ENCODE assay signal across 8 cellular contexts in genomic region chr19:35718345-35719041, GRCh38. TPM values are rescaled to one million over a fixed set of nuclear protein-coding genes. Genes with fewer than 3 reads are reported as not detected.
DNase-seq lines count a peak whose midpoint lies in the region; ATAC-seq, FAIRE-seq and TF ChIP-seq lines count a peak whose summit lies in the region.

No MANE protein-coding gene starts in this region.

- 0 out of 2 replicates have a peak, but pooled peaks cover 11% of the 10 kb centered on the region for H4K20me1 ChIP-seq in K562 (replicated peaks; ENCODE audit: control insufficient read depth, insufficient read depth, low read length)

- DNase-seq in CD14-positive monocyte (ENCODE audit: low spot score) (no peak), H54 (ENCODE audit: insufficient read length, low spot score) (peak; percentile 67), T-cell (peak in 24 of 34 experiments; percentile 12 to 54 (median 34)), K562 (ENCODE audit: extremely low read depth in 1 of 4, low spot score in 3 of 4) (peak in 2 of 4 experiments; percentile 27 to 30), kidney (peak; percentile 90)
- peak; percentile 60 for DNase-seq in stimulated activated CD4-positive, alpha-beta T cell treated with anti-CD3 and anti-CD28 coated beads, Interleukin-4, amount 100 ng/mL, for 24 hours

- H3K4me2 ChIP-seq in K562 (ENCODE audit: insufficient read depth, low read length) = peak overlapping the region; percentile 90

- no peaks in the 10 kb centered on the region for H3K9me3 Mint-ChIP-seq in CD14-positive monocyte
- no peaks in the 10 kb centered on the region for H3K9me3 Mint-ChIP-seq in T-cell

- FAIRE-seq in H54 (lab: Jason Lieb, UNC) = no peak
- FAIRE-seq in K562 (lab: Jason Lieb, UNC) = no peak
- FAIRE-seq in kidney (lab: Jason Lieb, UNC) = no peak

- peaks cover 0 to 13% of the 10 kb centered on the region in 2 experiments; a peak in 3 of 5 replicates for H3K27me3 ChIP-seq in K562 (ENCODE audit: control insufficient read depth in 2 of 2, insufficient read depth in 2 of 2, low read length in 2 of 2)

- H3K4me3 ChIP-seq in K562 (peak overlapping the region; percentile 96), kidney (ENCODE audit: low read length in 2 of 2) (peak overlapping the region; percentile 66 to 81)

- H3K27me3 Mint-ChIP-seq in CD14-positive monocyte (ENCODE audit: low read depth in 3 of 3) = peaks cover 1 to 6% (median 4%) of the 10 kb centered on the region in 3 donors
- no peaks in the 10 kb centered on the region for H3K27me3 Mint-ChIP-seq in T-cell

- POLR2A ChIA-PET in T-cell (lab: Charles Lee) (interaction anchor here in 1 of 2 donors (1.1 kb wide), 1 partner anchor 30 kb away, joined by 4 read pairs; the partner anchor contains the start of gene LIN37), K562 (lab: Yijun Ruan, JAX) (interaction anchor here (0.6 to 1.9 kb wide), 9 partner anchors 10 to 403 kb away, joined by 3 to 12 read pairs (median 4); partner anchors contain the start of gene HAUS5)

- intact Hi-C loops in CD14-positive monocyte (cut with micrococcal nuclease) (loop anchor here in 1 of 2 donors (5.0 kb wide), 2 partner anchors 91 to 171 kb away; partner anchors contain the start of genes RBM42 and TMEM147), K562 (cut with micrococcal nuclease) (no loop called here), kidney (cut with DNase I) (no loop called here)

- ATAC-seq in T-cell (replicated peaks in 1 of 4) = peak in 3 of 4 experiments; percentile 2 to 5 (median 3)
- ATAC-seq in K562 = no peak
- no peak for ATAC-seq in GM21526 (IDR thresholded peaks at IDR 0.05; ENCODE audit: low FRiP score, unreplicated experiment)
- no peak for ATAC-seq in HG03439 (IDR thresholded peaks at IDR 0.05; ENCODE audit: unreplicated experiment)

- TF ChIP-seq POLR2A in H54 (IDR thresholded peaks at IDR 0.05; ENCODE audit: low read depth, low read length) (no peak), K562 (conservative IDR thresholded peaks at IDR 0.05) (no peak)

- BruUV-seq in K562 (replicated peaks; lab: Mats Ljungman, UMichigan) = TSS peak; percentile 61

- peaks cover 33% of the 10 kb centered on the region for H3K79me2 ChIP-seq in K562 (ENCODE audit: control insufficient read depth, insufficient read depth, low read length)

- no peaks in the 10 kb centered on the region for H3K9me3 ChIP-seq in K562 (replicated peaks; ENCODE audit: control insufficient read depth, insufficient read depth, low read depth, low read length)
- no peaks in the 10 kb centered on the region for H3K9me3 ChIP-seq in kidney (ENCODE audit: control insufficient read depth in 1 of 2, low read length in 2 of 2)

- H3K9me1 ChIP-seq in K562 (ENCODE audit: control insufficient read depth, insufficient read depth, low read length) = no peaks in the 10 kb centered on the region

- TF ChIP-seq EP300 in K562 (IDR thresholded peaks at IDR 0.05; ENCODE audit: low read length) = no peak

- peak overlapping the region; percentile 85 to 98 for H3K9ac ChIP-seq in K562 (ENCODE audit: insufficient read depth in 1 of 2, low read depth in 2 of 2, low read length in 2 of 2)
- peak overlapping the region; percentile 56 to 85 for H3K9ac ChIP-seq in kidney (ENCODE audit: low read length in 2 of 2)

- 0% methylated on average over 23 of the region's 42 CpGs for WGBS in K562 (ENCODE audit: insufficient coverage, low coverage, missing lambda C conversion rate)

- H3K4me3 Mint-ChIP-seq in CD14-positive monocyte (peak overlapping the region; percentile 87 to 91), T-cell (peak overlapping the region; percentile 84 to 87 (median 84))

- TF ChIP-seq CTCF in CD14-positive monocyte (IDR thresholded peaks at IDR 0.05) = no peak
- no peak for TF ChIP-seq CTCF in K562 (IDR thresholded peaks at IDR 0.05 in 2 of 3, conservative IDR thresholded peaks at IDR 0.05 in 1 of 3; ENCODE audit: insufficient read depth in 2 of 3, low read depth in 1 of 3, low read length in 3 of 3)
- no peak for TF ChIP-seq CTCF in kidney (IDR thresholded peaks at IDR 0.05; ENCODE audit: borderline replicate concordance, extremely low read depth, insufficient read depth)

- H3K27ac Mint-ChIP-seq in CD14-positive monocyte (peak overlapping the region in 6 of 7 donors; percentile 48 to 88 (median 78)), T-cell (peak overlapping the region; percentile 68 to 79)

- H3K4me1 ChIP-seq in K562 (replicated peaks in 1 of 2; ENCODE audit: control insufficient read depth in 2 of 2, insufficient read depth in 2 of 2, low read length in 2 of 2) (peaks cover 14 to 64% of the 10 kb centered on the region in 2 experiments), kidney (ENCODE audit: control insufficient read depth in 1 of 2, insufficient read depth in 1 of 2, low read depth in 1 of 2, low read length in 2 of 2) (peaks cover 0 to 15% of the 10 kb centered on the region in 2 donors)

- H3K36me3 Mint-ChIP-seq in CD14-positive monocyte (peaks cover 29 to 34% of the 10 kb centered on the region in 2 donors), T-cell (peaks cover 22% of the 10 kb centered on the region)

- H3K36me3 ChIP-seq in K562 (ENCODE audit: control insufficient read depth, insufficient read depth, low read length) = peaks cover 40% of the 10 kb centered on the region; the same call in 2 of the 3 replicates
- peaks cover 14 to 25% of the 10 kb centered on the region in 2 donors for H3K36me3 ChIP-seq in kidney (ENCODE audit: control insufficient read depth in 1 of 2, insufficient read depth in 2 of 2, low read length in 2 of 2)

- no peak overlapping the region for H2AFZ ChIP-seq in K562 (ENCODE audit: low read depth, low read length)

- CTCF ChIA-PET in T-cell (lab: Charles Lee) (interaction anchor here in 1 of 2 donors (0.6 kb wide), 1 partner anchor 31 kb away, joined by 13 read pairs; no protein-coding TSS in a partner anchor), K562 (lab: Yijun Ruan, JAX; ENCODE audit: low intra/inter-chr PET ratio) (interaction anchor here (2.9 to 3.0 kb wide), 2 partner anchors 25 to 168 kb away, joined by 25 to 76 read pairs; no protein-coding TSS in a partner anchor)

- H3K4me1 Mint-ChIP-seq in CD14-positive monocyte = peaks cover 30% of the 10 kb centered on the region
- H3K4me1 Mint-ChIP-seq in T-cell = peaks cover 49 to 58% (median 54%) of the 10 kb centered on the region in 3 donors

- no peak for TF ChIP-seq RAD21 in K562 (CRISPR knock-in tag; conservative IDR thresholded peaks at IDR 0.05 in 1 of 2, IDR thresholded peaks at IDR 0.05 in 1 of 2)

- in situ Hi-C loops in K562 (cut with MboI) = no loop called here

- H3K27ac ChIP-seq in K562 (ENCODE audit: extremely low read depth, low read depth, low read length) = peak overlapping the region; percentile 81
- peak overlapping the region; percentile 16 to 67 for H3K27ac ChIP-seq in kidney (ENCODE audit: low read depth in 2 of 2, low read length in 2 of 2)

RNA-seq across cellular contexts. Expression of gene KMT2B, which starts 0.7 kb away (rescaled TPM):
- under 1 TPM; 0.32 to 0.65 TPM for polyA plus RNA-seq in CD14-positive monocyte
- 100 to 1,000 TPM in 1 of 5 donors, 10 to 100 TPM in 4; 76.4 to 107 (median 92.5) TPM for total RNA-seq in T-cell
- total RNA-seq in K562 (2011; cell fraction: chromatin; rRNA removed; ENCODE audit: low replicate concordance) = 84.2 and 203 TPM in 2 replicates
- total RNA-seq in K562 (2011; cell fraction: nucleolus; rRNA removed) = 117 and 120 TPM in 2 replicates
- total RNA-seq in K562 (2011; cell fraction: nucleoplasm; rRNA removed) = 104 and 131 TPM in 2 replicates
- total RNA-seq in K562 (2014; rRNA removed) = 8.1 and 9.0 TPM in 2 replicates
- total RNA-seq in K562 (2014; rRNA removed; fragmentation: Illumina TruSeq; extraction: Trizol) = 2.7 and 4.8 TPM in 2 replicates
- 6.0 and 6.7 TPM in 2 replicates for total RNA-seq in K562 (2015; rRNA removed; fragmentation: Illumina TruSeq; extraction: Trizol)
- 36.0 and 43.9 TPM in 2 replicates for total RNA-seq in K562 (2021)
- 11.0 and 19.1 TPM in 2 replicates for polyA plus RNA-seq in K562 (2011; rRNA removed)
- 14.8 and 17.2 TPM in 2 replicates for polyA plus RNA-seq in K562 (2011; cell fraction: cytosol; rRNA removed)
- 108 and 154 TPM in 2 replicates for polyA plus RNA-seq in K562 (2011; cell fraction: nucleus; rRNA removed)
- polyA plus RNA-seq in K562 (2012) = 38.7 and 38.9 TPM in 2 replicates
- polyA plus RNA-seq in K562 (2014; fragmentation: Illumina TruSeq; extraction: Trizol) = 21.5 and 27.8 TPM in 2 replicates
- 1 to 10 TPM in 1 of 2 experiments, under 1 TPM in 1; 0.63 to 1.3 TPM for polyA plus RNA-seq in K562 (2014; fragmentation: Nextera tagmentation; extraction: Ambion mirVana)
- 16.4 and 21.9 TPM in 2 replicates for polyA plus RNA-seq in K562 (2014; rRNA removed)
- 7.1 and 9.7 TPM in 2 replicates for polyA minus RNA-seq in K562 (2011; rRNA and poly(A)+ RNA removed)
- 12.2 and 21.2 TPM in 2 replicates for polyA minus RNA-seq in K562 (2011; cell fraction: cytosol; rRNA and poly(A)+ RNA removed)
- polyA minus RNA-seq in K562 (2011; cell fraction: nucleus; rRNA and poly(A)+ RNA removed) = 14.7 and 18.4 TPM in 2 replicates
- total RNA-seq in kidney = 40.8 TPM
- 14.8 TPM for polyA plus RNA-seq in kidney (ENCODE audit: insufficient read depth, low read depth, low replicate concordance)

RNA-seq across cellular contexts. Expression of gene ZBTB32, which starts 14.1 kb away (rescaled TPM):
- polyA plus RNA-seq in CD14-positive monocyte (not detected), K562 (2011; rRNA removed) (not detected in 2 replicates), K562 (2014; fragmentation: Illumina TruSeq; extraction: Trizol) (not detected in 2 replicates), K562 (2014; fragmentation: Nextera tagmentation; extraction: Ambion mirVana) (not detected), K562 (2014; rRNA removed) (0.05 TPM in 1 of 2 replicates, not detected in the other), kidney (ENCODE audit: insufficient read depth, low read depth, low replicate concordance) (not detected)
- total RNA-seq in T-cell (1 to 10 TPM; 1.2 to 4.1 (median 2.0) TPM), K562 (2014; rRNA removed) (not detected in 2 replicates), K562 (2014; rRNA removed; fragmentation: Illumina TruSeq; extraction: Trizol) (not detected in 2 replicates), K562 (2015; rRNA removed; fragmentation: Illumina TruSeq; extraction: Trizol) (not detected in 2 replicates), K562 (2021) (0.20 TPM in 1 of 2 replicates, not detected in the other), kidney (1.8 TPM)
- not detected in 2 replicates for total RNA-seq in K562 (2011; cell fraction: chromatin; rRNA removed; ENCODE audit: low replicate concordance)
- not detected in 2 replicates for total RNA-seq in K562 (2011; cell fraction: nucleolus; rRNA removed)
- not detected in 2 replicates for total RNA-seq in K562 (2011; cell fraction: nucleoplasm; rRNA removed)
- not detected in 2 replicates for polyA plus RNA-seq in K562 (2011; cell fraction: cytosol; rRNA removed)
- polyA plus RNA-seq in K562 (2011; cell fraction: nucleus; rRNA removed) = 0.09 TPM in 1 of 2 replicates, not detected in the other
- not detected in 2 replicates for polyA plus RNA-seq in K562 (2012)
- polyA minus RNA-seq in K562 (2011; rRNA and poly(A)+ RNA removed) = not detected in 2 replicates
- not detected in 2 replicates for polyA minus RNA-seq in K562 (2011; cell fraction: cytosol; rRNA and poly(A)+ RNA removed)
- polyA minus RNA-seq in K562 (2011; cell fraction: nucleus; rRNA and poly(A)+ RNA removed) = not detected in 2 replicates

RNA-seq across cellular contexts. Expression of gene IGFLR1, which starts 23.8 kb away (rescaled TPM):
- polyA plus RNA-seq in CD14-positive monocyte (100 to 1,000 TPM; 119 to 144 TPM), K562 (2011; rRNA removed) (4.0 and 4.2 TPM in 2 replicates), K562 (2014; fragmentation: Illumina TruSeq; extraction: Trizol) (6.8 and 9.2 TPM in 2 replicates), K562 (2014; fragmentation: Nextera tagmentation; extraction: Ambion mirVana) (1 to 10 TPM; 1.0 to 2.6 TPM), K562 (2014; rRNA removed) (11.6 and 15.0 TPM in 2 replicates), kidney (ENCODE audit: insufficient read depth, low read depth, low replicate concordance) (26.0 TPM)
- total RNA-seq in T-cell (100 to 1,000 TPM in 2 of 5 donors, 10 to 100 TPM in 3; 54.7 to 123 (median 98.1) TPM), K562 (2014; rRNA removed) (12.1 and 14.3 TPM in 2 replicates), K562 (2014; rRNA removed; fragmentation: Illumina TruSeq; extraction: Trizol) (1.2 and 3.6 TPM in 2 replicates), K562 (2015; rRNA removed; fragmentation: Illumina TruSeq; extraction: Trizol) (4.6 and 9.1 TPM in 2 replicates), K562 (2021) (7.8 and 12.1 TPM in 2 replicates), kidney (22.3 TPM)
- 4.8 and 9.7 TPM in 2 replicates for total RNA-seq in K562 (2011; cell fraction: chromatin; rRNA removed; ENCODE audit: low replicate concordance)
- 8.8 and 9.6 TPM in 2 replicates for total RNA-seq in K562 (2011; cell fraction: nucleolus; rRNA removed)
- 5.4 and 9.5 TPM in 2 replicates for total RNA-seq in K562 (2011; cell fraction: nucleoplasm; rRNA removed)
- polyA plus RNA-seq in K562 (2011; cell fraction: cytosol; rRNA removed) = 8.8 and 25.3 TPM in 2 replicates
- 15.2 and 21.1 TPM in 2 replicates for polyA plus RNA-seq in K562 (2011; cell fraction: nucleus; rRNA removed)
- polyA plus RNA-seq in K562 (2012) = 10.9 and 14.5 TPM in 2 replicates
- polyA minus RNA-seq in K562 (2011; rRNA and poly(A)+ RNA removed) = 0.75 and 0.98 TPM in 2 replicates
- polyA minus RNA-seq in K562 (2011; cell fraction: cytosol; rRNA and poly(A)+ RNA removed) = 4.4 and 7.9 TPM in 2 replicates
- polyA minus RNA-seq in K562 (2011; cell fraction: nucleus; rRNA and poly(A)+ RNA removed) = 2.8 and 3.2 TPM in 2 replicates

RNA-seq across cellular contexts. Expression of gene U2AF1L4, which starts 26.7 kb away (rescaled TPM):
- polyA plus RNA-seq in CD14-positive monocyte = 1 to 10 TPM; 6.2 to 8.7 TPM
- 10 to 100 TPM; 40.2 to 74.1 (median 49.3) TPM for total RNA-seq in T-cell
- total RNA-seq in K562 (2011; cell fraction: chromatin; rRNA removed; ENCODE audit: low replicate concordance) = 25.9 and 46.7 TPM in 2 replicates
- total RNA-seq in K562 (2011; cell fraction: nucleolus; rRNA removed) = 26.5 and 31.5 TPM in 2 replicates
- total RNA-seq in K562 (2011; cell fraction: nucleoplasm; rRNA removed) = 29.8 and 35.6 TPM in 2 replicates
- total RNA-seq in K562 (2014; rRNA removed) = 11.3 and 14.0 TPM in 2 replicates
- total RNA-seq in K562 (2014; rRNA removed; fragmentation: Illumina TruSeq; extraction: Trizol) = 6.6 and 8.4 TPM in 2 replicates
- 8.9 and 12.6 TPM in 2 replicates for total RNA-seq in K562 (2015; rRNA removed; fragmentation: Illumina TruSeq; extraction: Trizol)
- 11.2 and 14.8 TPM in 2 replicates for total RNA-seq in K562 (2021)
- polyA plus RNA-seq in K562 (2011; rRNA removed) = 9.5 and 16.9 TPM in 2 replicates
- 12.9 and 18.3 TPM in 2 replicates for polyA plus RNA-seq in K562 (2011; cell fraction: cytosol; rRNA removed)
- polyA plus RNA-seq in K562 (2011; cell fraction: nucleus; rRNA removed) = 85.9 and 97.8 TPM in 2 replicates
- polyA plus RNA-seq in K562 (2012) = 14.7 and 19.2 TPM in 2 replicates
- polyA plus RNA-seq in K562 (2014; fragmentation: Illumina TruSeq; extraction: Trizol) = 14.4 and 16.7 TPM in 2 replicates
- polyA plus RNA-seq in K562 (2014; fragmentation: Nextera tagmentation; extraction: Ambion mirVana) = 10 to 100 TPM in 1 of 2 experiments, 1 to 10 TPM in 1; 9.7 to 16.7 TPM
- 14.4 and 19.5 TPM in 2 replicates for polyA plus RNA-seq in K562 (2014; rRNA removed)
- polyA minus RNA-seq in K562 (2011; rRNA and poly(A)+ RNA removed) = 4.6 and 7.1 TPM in 2 replicates
- polyA minus RNA-seq in K562 (2011; cell fraction: cytosol; rRNA and poly(A)+ RNA removed) = 3.1 and 9.3 TPM in 2 replicates
- 10.8 and 16.2 TPM in 2 replicates for polyA minus RNA-seq in K562 (2011; cell fraction: nucleus; rRNA and poly(A)+ RNA removed)
- total RNA-seq in kidney = 27.4 TPM
- polyA plus RNA-seq in kidney (ENCODE audit: insufficient read depth, low read depth, low replicate concordance) = 47.7 TPM

RNA-seq across cellular contexts. Expression of gene PSENEN, which starts 27.0 kb away (rescaled TPM):
- polyA plus RNA-seq in CD14-positive monocyte (100 to 1,000 TPM; 129 to 149 TPM), K562 (2011; rRNA removed) (29.6 and 34.5 TPM in 2 replicates), K562 (2014; fragmentation: Illumina TruSeq; extraction: Trizol) (54.2 and 58.6 TPM in 2 replicates), K562 (2014; fragmentation: Nextera tagmentation; extraction: Ambion mirVana) (100 to 1,000 TPM; 261 to 299 TPM), K562 (2014; rRNA removed) (76.5 and 79.2 TPM in 2 replicates), kidney (ENCODE audit: insufficient read depth, low read depth, low replicate concordance) (185 TPM)
- total RNA-seq in T-cell (10 to 100 TPM; 21.2 to 33.5 (median 24.5) TPM), K562 (2014; rRNA removed) (42.3 and 49.6 TPM in 2 replicates), K562 (2014; rRNA removed; fragmentation: Illumina TruSeq; extraction: Trizol) (48.0 and 53.3 TPM in 2 replicates), K562 (2015; rRNA removed; fragmentation: Illumina TruSeq; extraction: Trizol) (59.0 and 61.1 TPM in 2 replicates), K562 (2021) (63.1 and 65.7 TPM in 2 replicates), kidney (84.0 TPM)
- total RNA-seq in K562 (2011; cell fraction: chromatin; rRNA removed; ENCODE audit: low replicate concordance) = 14.8 and 25.8 TPM in 2 replicates
- 38.7 and 45.7 TPM in 2 replicates for total RNA-seq in K562 (2011; cell fraction: nucleolus; rRNA removed)
- total RNA-seq in K562 (2011; cell fraction: nucleoplasm; rRNA removed) = 23.4 and 27.6 TPM in 2 replicates
- 47.5 and 76.3 TPM in 2 replicates for polyA plus RNA-seq in K562 (2011; cell fraction: cytosol; rRNA removed)
- polyA plus RNA-seq in K562 (2011; cell fraction: nucleus; rRNA removed) = 25.2 and 26.0 TPM in 2 replicates
- 61.9 and 63.5 TPM in 2 replicates for polyA plus RNA-seq in K562 (2012)
- polyA minus RNA-seq in K562 (2011; rRNA and poly(A)+ RNA removed) = 22.1 and 30.1 TPM in 2 replicates
- polyA minus RNA-seq in K562 (2011; cell fraction: cytosol; rRNA and poly(A)+ RNA removed) = 10.7 and 13.5 TPM in 2 replicates
- polyA minus RNA-seq in K562 (2011; cell fraction: nucleus; rRNA and poly(A)+ RNA removed) = 5.4 and 7.6 TPM in 2 replicates

Comparison
In these comparisons a context has a peak if more than half of its experiments do, and no peak if none do; other contexts are left out.
1. ATAC-seq: peak in T-cell (3 of 4); none in K562 (single experiment), GM21526 (single experiment) and HG03439 (single experiment).